Comparison of ENCODE assay signal across 8 cellular contexts in the genomic region with DNA sequence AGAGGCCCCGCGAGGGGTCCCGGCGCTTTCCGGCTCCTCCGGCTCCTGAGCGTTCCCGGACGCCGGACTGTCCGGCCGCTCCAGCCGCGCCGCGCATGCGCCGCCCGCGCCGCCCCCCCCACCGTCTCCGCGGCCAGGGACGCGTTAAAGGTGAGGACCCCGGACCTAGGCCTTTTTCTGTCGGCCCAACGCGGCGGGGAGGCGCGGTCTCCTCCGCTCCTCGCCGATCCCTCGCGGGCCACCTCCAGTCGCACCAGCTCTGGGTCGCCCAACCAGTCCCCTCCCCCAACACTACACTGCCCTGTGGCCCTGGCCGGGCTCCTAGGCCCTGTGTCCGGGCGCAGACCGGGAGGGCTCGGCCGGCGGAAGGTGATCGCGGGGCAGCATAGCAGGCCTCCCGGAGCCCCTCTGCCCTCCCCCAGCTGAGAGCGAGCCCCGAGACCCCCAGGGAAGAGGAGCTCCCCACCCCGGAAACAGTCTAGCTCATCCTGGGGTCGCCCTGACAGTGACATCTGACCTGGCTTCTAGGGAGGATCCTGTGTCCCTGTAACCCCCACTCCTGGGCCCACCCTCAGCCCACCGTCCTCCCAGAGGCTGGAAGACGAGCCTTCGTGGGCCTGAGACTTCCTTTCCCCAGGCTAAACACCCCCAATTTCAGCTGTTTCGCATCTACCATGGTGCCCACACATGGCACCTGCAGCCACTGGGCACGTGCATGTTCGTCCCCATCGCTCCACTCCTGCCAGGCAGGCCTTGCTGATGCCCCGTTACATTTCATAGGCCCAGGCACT. TPM values are rescaled to one million over a fixed set of nuclear protein-coding genes. Genes with fewer than 3 reads are reported as not detected.
DNase-seq lines count a peak whose midpoint lies in the region; ATAC-seq and TF ChIP-seq lines count a peak whose summit lies in the region.

No MANE protein-coding gene starts in this region.

- intact Hi-C loops in mucosa of descending colon (cut with DNase I, micrococcal nuclease) = no loop called here

- H3K9me3 ChIP-seq in mucosa of descending colon = no peaks in the 10 kb centered on the region

- no peak for TF ChIP-seq POLR2A in erythroblast (IDR thresholded peaks at IDR 0.05; ENCODE audit: low read length)

- H3K4me3 ChIP-seq in mucosa of descending colon = peak overlapping the region; percentile 80

- DNase-seq in DMS 273 (lab: John Stamatoyannopoulos, UW; ENCODE audit: unreplicated experiment) = peak; percentile 88
- no peak for DNase-seq in DMS 273 treated with DMSO at 0.1 percent for 48 hours (lab: John Stamatoyannopoulos, UW)
- peak; percentile 70 for DNase-seq in SW480 (ENCODE audit: low spot score)
- peak; percentile 75 to 77 for DNase-seq in erythroblast (lab: John Stamatoyannopoulos, UW)
- peak; percentile 72 to 84 (median 78) for DNase-seq in mucosa of descending colon
- peak; percentile 79 for DNase-seq in ureter (ENCODE audit: low spot score)

- H3K4me1 ChIP-seq in mucosa of descending colon (ENCODE audit: low read depth) = peaks cover 53% of the 10 kb centered on the region

- TF ChIP-seq CTCF in mucosa of descending colon (IDR thresholded peaks at IDR 0.05) = no peak

- ATAC-seq in GM19467 (IDR thresholded peaks at IDR 0.05; ENCODE audit: unreplicated experiment) (peak; percentile 64), HG03520 (IDR thresholded peaks at IDR 0.05; ENCODE audit: unreplicated experiment) (peak; percentile 77), mucosa of descending colon (peak; percentile 56)

- H3K36me3 ChIP-seq in mucosa of descending colon (ENCODE audit: low read depth) = no peaks in the 10 kb centered on the region

RNA-seq across cellular contexts. Expression of a gene that starts 14.7 kb away (rescaled TPM):
- 100 to 1,000 TPM; 100 to 134 (median 116) TPM for total RNA-seq in mucosa of descending colon
- 81.8 TPM for total RNA-seq in ureter

RNA-seq across cellular contexts. Expression of a gene that starts 47.3 kb away (rescaled TPM):
- total RNA-seq in mucosa of descending colon = under 1 TPM in 2 of 3 donors, not detected in 1; 0.67 to 0.76 TPM
- total RNA-seq in ureter = not detected

RNA-seq across cellular contexts. Expression of a gene that starts 59.1 kb away (rescaled TPM):
- not detected for total RNA-seq in mucosa of descending colon
- total RNA-seq in ureter = not detected
